In the genomic region with DNA sequence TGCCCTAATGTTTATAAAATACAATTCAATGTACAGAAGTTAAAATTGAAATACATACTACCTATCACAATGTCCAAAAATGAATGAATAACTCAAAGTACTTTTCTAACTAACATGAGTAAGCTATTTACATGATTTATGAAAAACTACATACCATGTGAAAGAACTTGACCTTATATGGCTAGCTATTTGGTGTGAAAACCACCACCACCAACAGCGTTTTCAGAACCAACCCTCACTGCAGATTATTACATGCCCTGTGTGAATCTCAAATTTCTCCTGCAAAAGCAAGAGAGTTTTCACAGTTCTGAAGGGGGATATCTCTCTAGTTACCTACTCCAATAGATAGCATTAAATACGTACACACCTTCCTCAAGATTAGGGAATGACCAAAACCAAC, we compare ENCODE assay signal across 1 cellular context.
TF ChIP-seq lines count a peak whose summit lies in the region.

No MANE protein-coding gene starts in this region.

TF ChIP-seq in GM23338, 12 proteins besides CTCF, POLR2A, EP300 and RAD21 (continued from another document):
- TF ChIP-seq, protein P1, sequence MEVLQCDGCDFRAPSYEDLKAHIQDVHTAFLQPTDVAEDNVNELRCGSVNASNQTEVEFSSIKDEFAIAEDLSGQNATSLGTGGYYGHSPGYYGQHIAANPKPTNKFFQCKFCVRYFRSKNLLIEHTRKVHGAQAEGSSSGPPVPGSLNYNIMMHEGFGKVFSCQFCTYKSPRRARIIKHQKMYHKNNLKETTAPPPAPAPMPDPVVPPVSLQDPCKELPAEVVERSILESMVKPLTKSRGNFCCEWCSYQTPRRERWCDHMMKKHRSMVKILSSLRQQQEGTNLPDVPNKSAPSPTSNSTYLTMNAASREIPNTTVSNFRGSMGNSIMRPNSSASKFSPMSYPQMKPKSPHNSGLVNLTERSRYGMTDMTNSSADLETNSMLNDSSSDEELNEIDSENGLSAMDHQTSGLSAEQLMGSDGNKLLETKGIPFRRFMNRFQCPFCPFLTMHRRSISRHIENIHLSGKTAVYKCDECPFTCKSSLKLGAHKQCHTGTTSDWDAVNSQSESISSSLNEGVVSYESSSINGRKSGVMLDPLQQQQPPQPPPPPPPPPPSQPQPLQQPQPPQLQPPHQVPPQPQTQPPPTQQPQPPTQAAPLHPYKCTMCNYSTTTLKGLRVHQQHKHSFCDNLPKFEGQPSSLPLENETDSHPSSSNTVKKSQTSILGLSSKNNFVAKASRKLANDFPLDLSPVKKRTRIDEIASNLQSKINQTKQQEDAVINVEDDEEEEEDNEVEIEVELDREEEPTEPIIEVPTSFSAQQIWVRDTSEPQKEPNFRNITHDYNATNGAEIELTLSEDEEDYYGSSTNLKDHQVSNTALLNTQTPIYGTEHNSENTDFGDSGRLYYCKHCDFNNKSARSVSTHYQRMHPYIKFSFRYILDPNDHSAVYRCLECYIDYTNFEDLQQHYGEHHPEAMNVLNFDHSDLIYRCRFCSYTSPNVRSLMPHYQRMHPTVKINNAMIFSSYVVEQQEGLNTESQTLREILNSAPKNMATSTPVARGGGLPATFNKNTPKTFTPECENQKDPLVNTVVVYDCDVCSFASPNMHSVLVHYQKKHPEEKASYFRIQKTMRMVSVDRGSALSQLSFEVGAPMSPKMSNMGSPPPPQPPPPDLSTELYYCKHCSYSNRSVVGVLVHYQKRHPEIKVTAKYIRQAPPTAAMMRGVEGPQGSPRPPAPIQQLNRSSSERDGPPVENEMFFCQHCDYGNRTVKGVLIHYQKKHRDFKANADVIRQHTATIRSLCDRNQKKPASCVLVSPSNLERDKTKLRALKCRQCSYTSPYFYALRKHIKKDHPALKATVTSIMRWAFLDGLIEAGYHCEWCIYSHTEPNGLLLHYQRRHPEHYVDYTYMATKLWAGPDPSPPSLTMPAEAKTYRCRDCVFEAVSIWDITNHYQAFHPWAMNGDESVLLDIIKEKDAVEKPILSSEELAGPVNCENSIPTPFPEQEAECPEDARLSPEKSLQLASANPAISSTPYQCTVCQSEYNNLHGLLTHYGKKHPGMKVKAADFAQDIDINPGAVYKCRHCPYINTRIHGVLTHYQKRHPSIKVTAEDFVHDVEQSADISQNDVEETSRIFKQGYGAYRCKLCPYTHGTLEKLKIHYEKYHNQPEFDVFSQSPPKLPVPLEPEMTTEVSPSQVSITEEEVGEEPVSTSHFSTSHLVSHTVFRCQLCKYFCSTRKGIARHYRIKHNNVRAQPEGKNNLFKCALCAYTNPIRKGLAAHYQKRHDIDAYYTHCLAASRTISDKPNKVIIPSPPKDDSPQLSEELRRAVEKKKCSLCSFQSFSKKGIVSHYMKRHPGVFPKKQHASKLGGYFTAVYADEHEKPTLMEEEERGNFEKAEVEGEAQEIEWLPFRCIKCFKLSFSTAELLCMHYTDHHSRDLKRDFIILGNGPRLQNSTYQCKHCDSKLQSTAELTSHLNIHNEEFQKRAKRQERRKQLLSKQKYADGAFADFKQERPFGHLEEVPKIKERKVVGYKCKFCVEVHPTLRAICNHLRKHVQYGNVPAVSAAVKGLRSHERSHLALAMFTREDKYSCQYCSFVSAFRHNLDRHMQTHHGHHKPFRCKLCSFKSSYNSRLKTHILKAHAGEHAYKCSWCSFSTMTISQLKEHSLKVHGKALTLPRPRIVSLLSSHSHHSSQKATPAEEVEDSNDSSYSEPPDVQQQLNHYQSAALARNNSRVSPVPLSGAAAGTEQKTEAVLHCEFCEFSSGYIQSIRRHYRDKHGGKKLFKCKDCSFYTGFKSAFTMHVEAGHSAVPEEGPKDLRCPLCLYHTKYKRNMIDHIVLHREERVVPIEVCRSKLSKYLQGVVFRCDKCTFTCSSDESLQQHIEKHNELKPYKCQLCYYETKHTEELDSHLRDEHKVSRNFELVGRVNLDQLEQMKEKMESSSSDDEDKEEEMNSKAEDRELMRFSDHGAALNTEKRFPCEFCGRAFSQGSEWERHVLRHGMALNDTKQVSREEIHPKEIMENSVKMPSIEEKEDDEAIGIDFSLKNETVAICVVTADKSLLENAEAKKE (CRISPR knock-in tag; IDR thresholded peaks at IDR 0.05) = no peak
- TF ChIP-seq JUNB (IDR thresholded peaks at IDR 0.05; ENCODE audit: unreplicated experiment) (no peak), ZNF114 (CRISPR knock-in tag; IDR thresholded peaks at IDR 0.05) (no peak), EZH2phosphoT487 (IDR thresholded peaks at IDR 0.05; ENCODE audit: unreplicated experiment) (no peak)
TF ChIP-seq in GM23338: peak in this region for 0.
